In the genomic region with DNA sequence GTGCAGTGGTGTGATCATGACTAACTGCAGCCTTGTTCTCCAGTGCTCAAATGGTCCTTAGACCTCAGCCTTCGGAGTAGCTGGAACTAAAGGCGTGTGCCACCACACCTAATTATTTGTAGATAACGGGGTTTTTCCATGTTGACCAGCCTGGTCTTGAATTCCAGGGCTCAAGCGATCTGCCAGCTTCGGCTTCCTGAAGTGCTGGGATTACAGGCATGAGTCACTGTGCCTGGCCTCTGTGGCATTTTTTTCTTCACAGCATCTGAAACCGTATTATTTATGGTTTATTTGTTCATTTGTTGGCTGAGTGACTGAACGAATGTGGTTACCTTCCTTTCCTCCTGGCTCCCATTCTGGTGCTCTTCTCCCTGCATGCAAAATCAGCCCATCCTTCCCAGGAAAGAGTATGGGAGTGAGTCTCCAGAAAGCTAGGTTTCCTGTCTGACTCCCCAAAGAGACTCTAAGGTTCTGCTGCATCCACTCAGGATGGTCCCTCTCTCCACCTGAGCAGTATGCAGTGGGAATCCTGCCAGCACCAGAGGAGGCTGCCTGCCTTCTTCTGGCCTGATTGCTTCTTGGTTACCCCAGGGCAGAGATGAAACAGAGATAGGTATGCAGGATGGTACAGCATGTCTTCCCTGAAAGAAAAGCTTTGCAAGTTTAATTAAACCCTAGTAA, we compare ENCODE assay signal across 15 cellular contexts.
DNase-seq lines count a peak whose midpoint lies in the region; ATAC-seq lines count a peak whose summit lies in the region.
"Had no signal": no experiment of that assay in that cellular context is flagged by ENCODE, and none has a peak within 500 bp of the region (broad histone marks: within the 10 kb centered on the region; RNA-seq: fewer than 3 reads in every experiment).

No MANE protein-coding gene starts in this region.

- no peaks in the 10 kb centered on the region for H3K27me3 ChIP-seq in aorta (ENCODE audit: control insufficient read depth in 1 of 2, insufficient read depth in 2 of 2, low read length in 1 of 2)
- H3K27me3 ChIP-seq: cardiac muscle cell had no signal

- no peak overlapping the region for H3K4me3 ChIP-seq in aorta (ENCODE audit: low read length in 2 of 2)
- H3K4me3 ChIP-seq: cardiac muscle cell had no signal

- intact Hi-C loops in aorta (cut with DNase I) = no loop called here

- WGBS in aorta, 2 donors = 6% methylated on average over 7 of the region's 7 CpGs

- H3K36me3 ChIP-seq in aorta (ENCODE audit: control insufficient read depth in 1 of 2, insufficient read depth in 2 of 2, low read length in 1 of 2) = no peaks in the 10 kb centered on the region
- H3K36me3 ChIP-seq: cardiac muscle cell had no signal

- H3K4me1 ChIP-seq in aorta (ENCODE audit: control insufficient read depth in 1 of 2, insufficient read depth in 2 of 2, low read length in 2 of 2) = peaks cover 0 to 6% of the 10 kb centered on the region in 2 donors
- H3K4me1 ChIP-seq: parathyroid adenoma had no signal

- no peaks in the 10 kb centered on the region for H3K9me3 ChIP-seq in aorta (ENCODE audit: control insufficient read depth, low read length)

- DNase-seq in DMS153 (lab: John Stamatoyannopoulos, UW) (peak; percentile 31), DMS153 treated with DMSO at 0.1 percent for 48 hours (lab: John Stamatoyannopoulos, UW; ENCODE audit: unreplicated experiment) (no peak), amniotic stem cell (lab: John Stamatoyannopoulos, UW) (peak; percentile 2), islet precursor cell (peak; percentile 77), aorta (peak in 1 of 2 donors; percentile 59), OCI-M2 (lab: John Stamatoyannopoulos, UW; ENCODE audit: unreplicated experiment) (no peak), NCI-H748 (lab: John Stamatoyannopoulos, UW; ENCODE audit: unreplicated experiment) (no peak)
- DNase-seq: 8988T, DMS 273 treated with DMSO at 0.1 percent for 48 hours, left ventricle myocardium superior, RPMI8226 had no signal

- peak overlapping the region; percentile 14 to 30 for H3K27ac ChIP-seq in aorta (ENCODE audit: low read depth in 1 of 2, low read length in 2 of 2)
- H3K27ac ChIP-seq: cardiac muscle cell, KMS-11, parathyroid adenoma had no signal

- ATAC-seq in aorta (ENCODE audit: low FRiP score) = peak; percentile 70
- no peak for ATAC-seq in HG02938 (IDR thresholded peaks at IDR 0.05; ENCODE audit: unreplicated experiment)
- ATAC-seq: left ventricle myocardium superior had no signal

Comparison
In these comparisons a context has a peak if more than half of its experiments do, and no peak if none do; other contexts are left out.
1. DNase-seq: peak in DMS153 (single experiment), amniotic stem cell (single experiment) and islet precursor cell (single experiment); none in DMS153 treated with DMSO at 0.1 percent for 48 hours (single experiment), OCI-M2 (single experiment) and NCI-H748 (single experiment).